ENCODE assay signal across 24 cellular contexts in genomic region chr10:78851652-78852051, GRCh38.
DNase-seq lines count a peak whose midpoint lies in the region; ATAC-seq and TF ChIP-seq lines count a peak whose summit lies in the region.
"Had no signal": no experiment of that assay in that cellular context is flagged by ENCODE, and none has a peak within 500 bp of the region (broad histone marks: within the 10 kb centered on the region; RNA-seq: fewer than 3 reads in every experiment).

No MANE protein-coding gene starts in this region.

- 63 to 78% (median 68%) methylated on average over 4 of the region's 4 CpGs for WGBS in spleen, 5 donors

- peak overlapping the region; percentile 95 for H3K27ac Mint-ChIP-seq in glutamatergic neuron (ENCODE audit: unreplicated experiment)
- H3K27ac Mint-ChIP-seq in activated naive CD8-positive, alpha-beta T cell treated with anti-CD3 and anti-CD28 coated beads for 36 hours = no peak overlapping the region
- H3K27ac Mint-ChIP-seq: IgD-negative memory B cell; memory B cell; natural killer cell treated with Interleukin-12 subunit alpha and Interleukin-12 subunit beta and Interleukin-15 and Interleukin-18, amount 100 ng/mL, for 72 hours; T-cell had no signal

- H3K4me3 ChIP-seq in adipocyte (ENCODE audit: low read length) (no peak overlapping the region), spleen (no peak overlapping the region), BE2C (ENCODE audit: low read depth, low read length) (no peak overlapping the region)
- H3K4me3 ChIP-seq: cardiac muscle cell, GM12878 had no signal

- no peak for ATAC-seq in GM18861 (IDR thresholded peaks at IDR 0.05; ENCODE audit: unreplicated experiment)
- ATAC-seq: GM12878; natural killer cell treated with Interleukin-12 subunit alpha and Interleukin-12 subunit beta and Interleukin-15 and Interleukin-18, amount 100 ng/mL, for 72 hours; T-cell had no signal

- no peaks in the 10 kb centered on the region for H3K9me3 ChIP-seq in adipocyte (ENCODE audit: control insufficient read depth, low read length)
- no peaks in the 10 kb centered on the region for H3K9me3 ChIP-seq in spleen
- H3K9me3 ChIP-seq in BE2C = no peaks in the 10 kb centered on the region
- H3K9me3 ChIP-seq: Caco-2 had no signal

- no peak for TF ChIP-seq POLR2A in spleen (IDR thresholded peaks at IDR 0.05)

- peak overlapping the region in 5 of 8 donors; percentile 6 to 50 (median 23) for H3K27ac ChIP-seq in spleen
- H3K27ac ChIP-seq: cardiac muscle cell had no signal

- H3K36me3 ChIP-seq in adipocyte (ENCODE audit: control insufficient read depth, insufficient read depth, low read length, severe bottlenecking) (no peaks in the 10 kb centered on the region), spleen (no peaks in the 10 kb centered on the region), BE2C (no peaks in the 10 kb centered on the region)
- H3K36me3 ChIP-seq: cardiac muscle cell had no signal

- H3K27me3 ChIP-seq in adipocyte (replicated peaks; ENCODE audit: control insufficient read depth, insufficient read depth, low read length) (peaks cover 5% of the 10 kb centered on the region), spleen (replicated peaks in 1 of 7) (no peaks in the 10 kb centered on the region), BE2C (no peaks in the 10 kb centered on the region)
- H3K27me3 ChIP-seq: cardiac muscle cell had no signal

- H3K9ac ChIP-seq in adipocyte (ENCODE audit: low read length) = no peak overlapping the region

- H3K27me3 Mint-ChIP-seq in glutamatergic neuron (ENCODE audit: unreplicated experiment) = peaks cover 16% of the 10 kb centered on the region
- no peaks in the 10 kb centered on the region for H3K27me3 Mint-ChIP-seq in activated naive CD8-positive, alpha-beta T cell treated with anti-CD3 and anti-CD28 coated beads for 36 hours
- H3K27me3 Mint-ChIP-seq: natural killer cell treated with Interleukin-12 subunit alpha and Interleukin-12 subunit beta and Interleukin-15 and Interleukin-18, amount 100 ng/mL, for 72 hours; T-cell had no signal

- peaks cover 13% of the 10 kb centered on the region for H3K9me3 Mint-ChIP-seq in glutamatergic neuron (ENCODE audit: unreplicated experiment)
- H3K9me3 Mint-ChIP-seq in activated naive CD8-positive, alpha-beta T cell treated with anti-CD3 and anti-CD28 coated beads for 36 hours = no peaks in the 10 kb centered on the region
- H3K9me3 Mint-ChIP-seq: H9; memory B cell; natural killer cell treated with Interleukin-12 subunit alpha and Interleukin-12 subunit beta and Interleukin-15 and Interleukin-18, amount 100 ng/mL, for 72 hours; T-cell had no signal

- TF ChIP-seq CTCF in glutamatergic neuron (IDR thresholded peaks at IDR 0.05; ENCODE audit: partially characterized antibody, unreplicated experiment) = no peak
- no peak for TF ChIP-seq CTCF in spleen (IDR thresholded peaks at IDR 0.05 in 8 of 11, conservative IDR thresholded peaks at IDR 0.05 in 3 of 11)
- no peak for TF ChIP-seq CTCF in BE2C (IDR thresholded peaks at IDR 0.05; ENCODE audit: low read depth, low read length)

- intact Hi-C loops in spleen (cut with DNase I; ENCODE audit: low total_unique reads) = no loop called here

- peaks cover 26% of the 10 kb centered on the region for H3K4me1 Mint-ChIP-seq in glutamatergic neuron (ENCODE audit: low read depth, unreplicated experiment)
- H3K4me1 Mint-ChIP-seq in activated naive CD8-positive, alpha-beta T cell treated with anti-CD3 and anti-CD28 coated beads for 36 hours = no peaks in the 10 kb centered on the region
- H3K4me1 Mint-ChIP-seq: IgD-negative memory B cell, memory B cell, T-cell had no signal

- peak overlapping the region; percentile 67 for H3K4me3 Mint-ChIP-seq in glutamatergic neuron (ENCODE audit: unreplicated experiment)
- H3K4me3 Mint-ChIP-seq in activated naive CD8-positive, alpha-beta T cell treated with anti-CD3 and anti-CD28 coated beads for 36 hours = no peak overlapping the region
- H3K4me3 Mint-ChIP-seq: H9; IgD-negative memory B cell; memory B cell; natural killer cell treated with Interleukin-12 subunit alpha and Interleukin-12 subunit beta and Interleukin-15 and Interleukin-18, amount 100 ng/mL, for 72 hours; T-cell had no signal

- H3K36me3 Mint-ChIP-seq in glutamatergic neuron (ENCODE audit: unreplicated experiment) = no peaks in the 10 kb centered on the region
- H3K36me3 Mint-ChIP-seq in activated naive CD8-positive, alpha-beta T cell treated with anti-CD3 and anti-CD28 coated beads for 36 hours = no peaks in the 10 kb centered on the region
- H3K36me3 Mint-ChIP-seq: IgD-negative memory B cell; memory B cell; natural killer cell treated with Interleukin-12 subunit alpha and Interleukin-12 subunit beta and Interleukin-15 and Interleukin-18, amount 100 ng/mL, for 72 hours; T-cell had no signal

- DNase-seq in DMS 273 treated with DMSO at 0.1 percent for 48 hours (lab: John Stamatoyannopoulos, UW) = peak; percentile 80
- DNase-seq in adipocyte (ENCODE audit: low read depth) = peak; percentile 55
- peak; percentile 66 for DNase-seq in glutamatergic neuron
- no peak for DNase-seq in spleen
- no peak for DNase-seq in BE2C
- no peak for DNase-seq in activated naive CD8-positive, alpha-beta T cell treated with anti-CD3 and anti-CD28 coated beads for 36 hours
- DNase-seq: activated CD4-positive, alpha-beta T cell treated with anti-CD3 and anti-CD28 coated beads, Interleukin-2, amount 50 U/mL, for 1 hour; activated CD8-positive, alpha-beta memory T cell treated with anti-CD3 and anti-CD28 coated beads, Interleukin-2, amount 50 U/mL, for 48 hours; activated gamma-delta T cell; AML-193; Caco-2; H9; hippocampal formation; NCI-H1436; NCI-H2171 treated with DMSO at 0.1 percent for 48 hours; NCI-H774; SHP77; T-cell had no signal

- H3K4me1 ChIP-seq in adipocyte (ENCODE audit: control insufficient read depth, insufficient read depth, low read length) = peaks cover 10% of the 10 kb centered on the region
- H3K4me1 ChIP-seq in spleen = peaks cover 0 to 21% (median 3%) of the 10 kb centered on the region in 6 donors
- peaks cover 10% of the 10 kb centered on the region for H3K4me1 ChIP-seq in BE2C
- H3K4me1 ChIP-seq: Caco-2 had no signal

Comparison
In these comparisons a context has a peak if more than half of its experiments do, and no peak if none do; other contexts are left out.
1. DNase-seq: peak in DMS 273 treated with DMSO at 0.1 percent for 48 hours (single experiment), adipocyte (single experiment) and glutamatergic neuron (single experiment); none in spleen (single experiment), BE2C (single experiment) and activated naive CD8-positive, alpha-beta T cell treated with anti-CD3 and anti-CD28 coated beads for 36 hours (single experiment).